In genomic region chr3:179450901-179451334, GRCh38 we compare ENCODE assay signal across 7 cellular contexts. TPM values are rescaled to one million over a fixed set of nuclear protein-coding genes. Genes with fewer than 3 reads are reported as not detected.
DNase-seq lines count a peak whose midpoint lies in the region; ATAC-seq and TF ChIP-seq lines count a peak whose summit lies in the region.

No MANE protein-coding gene starts in this region.

- H3K4me1 ChIP-seq in adrenal gland (replicated peaks in 1 of 2) = peaks cover 0 to 12% of the 10 kb centered on the region in 2 donors
- H3K4me1 ChIP-seq in sigmoid colon = peaks cover 0 to 37% (median 26%) of the 10 kb centered on the region in 4 donors

- TF ChIP-seq EP300 in sigmoid colon (IDR thresholded peaks at IDR 0.05) = no peak

- WGBS in adrenal gland, 4 donors = 0 to 1% (median 1%) methylated on average over 5 to 57 of the region's 57 CpGs
- 1 to 9% methylated on average over 57 of the region's 57 CpGs for WGBS in sigmoid colon, 2 donors

- H3K27ac ChIP-seq in KOPT-K1 (ENCODE audit: low read depth, low read length, poor library complexity, severe bottlenecking) = peak overlapping the region; percentile 80
- H3K27ac ChIP-seq in adrenal gland = peak overlapping the region in 4 of 5 donors; percentile 81 to 97 (median 84)
- peak overlapping the region; percentile 88 to 96 (median 94) for H3K27ac ChIP-seq in sigmoid colon

- H3K9me3 ChIP-seq in KOPT-K1 (ENCODE audit: insufficient read depth, low read length, poor library complexity, severe bottlenecking) (no peaks in the 10 kb centered on the region), adrenal gland (replicated peaks in 1 of 3) (no peaks in the 10 kb centered on the region), sigmoid colon (no peaks in the 10 kb centered on the region)

- H3K36me3 ChIP-seq in KOPT-K1 (ENCODE audit: insufficient read depth, low read length) (peaks cover 3% of the 10 kb centered on the region; the same call in 1 of the 2 replicates), adrenal gland (replicated peaks in 1 of 2) (no peaks in the 10 kb centered on the region), sigmoid colon (no peaks in the 10 kb centered on the region)

- H3K27me3 ChIP-seq in adrenal gland (no peaks in the 10 kb centered on the region), sigmoid colon (no peaks in the 10 kb centered on the region)

- intact Hi-C loops in adrenal gland (cut with DNase I) = no loop called here
- intact Hi-C loops in sigmoid colon (cut with DNase I) = loop anchor here (2.0 to 5.0 kb wide), 4 partner anchors 76 to 129 kb away; partner anchors contain the start of genes ACTL6A, MFN1 and ZNF639

- ATAC-seq in GM18498 (IDR thresholded peaks at IDR 0.05; ENCODE audit: unreplicated experiment) (peak; percentile 30), GM21825 (IDR thresholded peaks at IDR 0.05; ENCODE audit: unreplicated experiment) (peak; percentile 27)

- TF ChIP-seq CTCF in adrenal gland (IDR thresholded peaks at IDR 0.05) = no peak
- no peak for TF ChIP-seq CTCF in sigmoid colon (IDR thresholded peaks at IDR 0.05)

- DNase-seq in adrenal gland (peak in 3 of 7 donors; percentile 21 to 25 (median 22)), hypothalamus (lab: John Stamatoyannopoulos, UW) (peak in 26 of 51 donors; percentile 11 to 65 (median 48)), sigmoid colon (peak; percentile 65), NCI-H187 treated with DMSO at 0.1 percent for 48 hours (lab: John Stamatoyannopoulos, UW) (no peak)

- H3K4me3 ChIP-seq in adrenal gland (peak overlapping the region in 2 of 4 donors; percentile 17 to 86), sigmoid colon (peak overlapping the region; percentile 63 to 84 (median 68))

- no peak for TF ChIP-seq POLR2A in adrenal gland (IDR thresholded peaks at IDR 0.05)
- TF ChIP-seq POLR2A in sigmoid colon (IDR thresholded peaks at IDR 0.05) = no peak

RNA-seq across cellular contexts. Expression of gene GNB4, which starts 0.4 kb away (rescaled TPM):
- total RNA-seq in adrenal gland (10 to 100 TPM in 7 of 8 donors, 1 to 10 TPM in 1; 9.4 to 21.8 (median 13.7) TPM), sigmoid colon (10 to 100 TPM; 32.5 to 44.3 (median 37.4) TPM)
- polyA plus RNA-seq in adrenal gland (1 to 10 TPM; 2.6 to 9.9 (median 4.7) TPM), sigmoid colon (1 to 10 TPM; 3.6 to 7.9 (median 4.4) TPM)
